ENCODE assay signal across 8 cellular contexts in genomic region chr18:62187543-62188378, GRCh38. TPM values are rescaled to one million over a fixed set of nuclear protein-coding genes. Genes with fewer than 3 reads are reported as not detected.
DNase-seq lines count a peak whose midpoint lies in the region; ATAC-seq and TF ChIP-seq lines count a peak whose summit lies in the region.

No MANE protein-coding gene starts in this region.

- no peak for TF ChIP-seq POLR2A in Peyer's patch (IDR thresholded peaks at IDR 0.05)

- H3K9me3 ChIP-seq in Peyer's patch (no peaks in the 10 kb centered on the region), right atrium auricular region (no peaks in the 10 kb centered on the region)

- H3K27ac ChIP-seq in Peyer's patch (peak overlapping the region; percentile 76 to 88 (median 82)), right atrium auricular region (peak overlapping the region; percentile 63 to 71)

- TF ChIP-seq CTCF in Peyer's patch (IDR thresholded peaks at IDR 0.05) (peak in 1 of 6 experiments; percentile 5), right atrium auricular region (IDR thresholded peaks at IDR 0.05) (no peak)

- H3K4me3 ChIP-seq in Peyer's patch, result peak overlapping the region; percentile 73 to 97 (median 84)
- H3K4me3 ChIP-seq in right atrium auricular region, result peak overlapping the region; percentile 81 to 90

- ATAC-seq in HG03280 (IDR thresholded peaks at IDR 0.05; ENCODE audit: unreplicated experiment), result peak; percentile 0
- no peak for ATAC-seq in GM21360 (IDR thresholded peaks at IDR 0.05; ENCODE audit: unreplicated experiment)

- H3K27me3 ChIP-seq in Peyer's patch (no peaks in the 10 kb centered on the region), right atrium auricular region (no peaks in the 10 kb centered on the region)

- H3K4me1 ChIP-seq in Peyer's patch, result peaks cover 0 to 23% (median 2%) of the 10 kb centered on the region in 4 donors
- H3K4me1 ChIP-seq in right atrium auricular region, result peaks cover 0 to 44% of the 10 kb centered on the region in 2 donors

- H3K36me3 ChIP-seq in Peyer's patch (no peaks in the 10 kb centered on the region), right atrium auricular region (no peaks in the 10 kb centered on the region)

- DNase-seq in SIG-M5 treated with dmso at 0.1 percent for 504 hours (lab: John Stamatoyannopoulos, UW; ENCODE audit: unreplicated experiment), result peak; percentile 64
- no peak for DNase-seq in SIG-M5 (lab: John Stamatoyannopoulos, UW)
- peak in 2 of 3 donors; percentile 48 to 61 for DNase-seq in Peyer's patch
- DNase-seq in amniotic epithelial cell (ENCODE audit: low read depth), result peak; percentile 15
- DNase-seq in right atrium auricular region (ENCODE audit: low spot score), result no peak
- peak; percentile 29 for DNase-seq in putamen (ENCODE audit: low spot score)

RNA-seq across cellular contexts. Expression of gene RELCH, which starts 0.7 kb away (rescaled TPM):
- total RNA-seq in Peyer's patch (10 to 100 TPM; 51.1 to 71.6 (median 55.6) TPM), right atrium auricular region (10 to 100 TPM; 11.1 to 16.7 TPM)

RNA-seq across cellular contexts. Expression of gene PIGN, which starts 0.9 kb away (rescaled TPM):
- total RNA-seq in Peyer's patch, result 10 to 100 TPM; 35.4 to 49.2 (median 42.3) TPM
- 10 to 100 TPM; 10.8 to 16.8 TPM for total RNA-seq in right atrium auricular region

Comparison
In these comparisons a context has a peak if more than half of its experiments do, and no peak if none do; other contexts are left out.
1. DNase-seq: peak in SIG-M5 treated with dmso at 0.1 percent for 504 hours (single experiment), Peyer's patch (2 of 3), amniotic epithelial cell (single experiment) and putamen (single experiment); none in SIG-M5 (single experiment) and right atrium auricular region (single experiment).